ENCODE assay signal across 8 cellular contexts in genomic region chr20:45892049-45892816, GRCh38. TPM values are rescaled to one million over a fixed set of nuclear protein-coding genes. Genes with fewer than 3 reads are reported as not detected.
DNase-seq lines count a peak whose midpoint lies in the region; ATAC-seq and TF ChIP-seq lines count a peak whose summit lies in the region.

No MANE protein-coding gene starts in this region.

- H3K9me3 Mint-ChIP-seq in activated naive CD4-positive, alpha-beta T cell treated with anti-CD3 and anti-CD28 coated beads, Interleukin-2, amount 10 ng/mL, durations not matched to agents 7 days and 5 days: no peaks in the 10 kb centered on the region
- H3K9me3 Mint-ChIP-seq in natural killer cell: no peaks in the 10 kb centered on the region

- no peaks in the 10 kb centered on the region for H3K9me3 ChIP-seq in endocrine pancreas (ENCODE audit: control insufficient read depth, low read length)

- CTCF ChIA-PET in activated naive CD4-positive, alpha-beta T cell treated with anti-CD3 and anti-CD28 coated beads, Interleukin-2, amount 10 ng/mL, durations not matched to agents 7 days and 5 days (lab: Charles Lee): interaction anchor here (1.2 to 1.4 kb wide), 2 partner anchors 69 to 93 kb away, joined by 3 to 6 read pairs; no protein-coding TSS in a partner anchor

- H3K36me3 ChIP-seq in endocrine pancreas (ENCODE audit: control insufficient read depth, insufficient read depth, low read length): no peaks in the 10 kb centered on the region

- H3K36me3 Mint-ChIP-seq in activated naive CD4-positive, alpha-beta T cell treated with anti-CD3 and anti-CD28 coated beads, Interleukin-2, amount 10 ng/mL, durations not matched to agents 7 days and 5 days: peaks cover 6% of the 10 kb centered on the region
- H3K36me3 Mint-ChIP-seq in natural killer cell: no peaks in the 10 kb centered on the region

- peak overlapping the region; percentile 91 for H3K4me3 Mint-ChIP-seq in activated naive CD4-positive, alpha-beta T cell treated with anti-CD3 and anti-CD28 coated beads, Interleukin-2, amount 10 ng/mL, durations not matched to agents 7 days and 5 days
- H3K4me3 Mint-ChIP-seq in natural killer cell: peak overlapping the region; percentile 79

- H3K27me3 ChIP-seq in endocrine pancreas (ENCODE audit: control insufficient read depth, insufficient read depth, low read length): no peaks in the 10 kb centered on the region

- peaks cover 35% of the 10 kb centered on the region for H3K4me1 Mint-ChIP-seq in activated naive CD4-positive, alpha-beta T cell treated with anti-CD3 and anti-CD28 coated beads, Interleukin-2, amount 10 ng/mL, durations not matched to agents 7 days and 5 days
- H3K4me1 Mint-ChIP-seq in natural killer cell: peaks cover 5 to 24% of the 10 kb centered on the region in 2 donors

- intact Hi-C loops in natural killer cell (cut with micrococcal nuclease): no loop called here

- peak overlapping the region; percentile 1 for H3K9ac ChIP-seq in endocrine pancreas (ENCODE audit: control insufficient read depth, insufficient read depth, low read length)

- no peak for TF ChIP-seq CTCF in natural killer cell (IDR thresholded peaks at IDR 0.05)

- ATAC-seq in natural killer cell: peak in 1 of 3 donors; percentile 31
- ATAC-seq in HG03469 (IDR thresholded peaks at IDR 0.05; ENCODE audit: unreplicated experiment): no peak

- H3K27me3 Mint-ChIP-seq in activated naive CD4-positive, alpha-beta T cell treated with anti-CD3 and anti-CD28 coated beads, Interleukin-2, amount 10 ng/mL, durations not matched to agents 7 days and 5 days: peaks cover 14% of the 10 kb centered on the region
- no peaks in the 10 kb centered on the region for H3K27me3 Mint-ChIP-seq in natural killer cell (ENCODE audit: low read depth in 2 of 2)

- no peaks in the 10 kb centered on the region for H3K4me1 ChIP-seq in endocrine pancreas (ENCODE audit: control insufficient read depth, insufficient read depth, low read length)

- DNase-seq in activated naive CD4-positive, alpha-beta T cell treated with anti-CD3 and anti-CD28 coated beads, Interleukin-2, amount 10 ng/mL, durations not matched to agents 7 days and 5 days: no peak
- no peak for DNase-seq in activated naive CD4-positive, alpha-beta T cell (lab: John Stamatoyannopoulos, UW)
- DNase-seq in RKO (ENCODE audit: low spot score) (peak; percentile 75), natural killer cell (no peak), NCI-H748 treated with DMSO at 0.1 percent for 48 hours (lab: John Stamatoyannopoulos, UW) (no peak), NCI-H748 (lab: John Stamatoyannopoulos, UW; ENCODE audit: unreplicated experiment) (no peak)

- H3K27ac Mint-ChIP-seq in activated naive CD4-positive, alpha-beta T cell treated with anti-CD3 and anti-CD28 coated beads, Interleukin-2, amount 10 ng/mL, durations not matched to agents 7 days and 5 days: peak overlapping the region; percentile 58
- peak overlapping the region; percentile 57 to 88 for H3K27ac Mint-ChIP-seq in natural killer cell

- no peak overlapping the region for H3K4me3 ChIP-seq in endocrine pancreas (ENCODE audit: control insufficient read depth, insufficient read depth, low read length)

RNA-seq across cellular contexts. Expression of gene CTSA, which starts 1.1 kb away (rescaled TPM):
- 100 to 1,000 TPM in 1 of 3 donors, 10 to 100 TPM in 2; 72.8 to 108 (median 86.8) TPM for total RNA-seq in natural killer cell

RNA-seq across cellular contexts. Expression of gene NEURL2, which starts 1.2 kb away (rescaled TPM):
- total RNA-seq in natural killer cell: 1 to 10 TPM in 2 of 3 donors, under 1 TPM in 1; 0.89 to 1.4 (median 1.4) TPM

RNA-seq across cellular contexts. Expression of gene SPATA25, which starts 4.8 kb away (rescaled TPM):
- total RNA-seq in natural killer cell: 1 to 10 TPM in 1 of 3 donors, not detected in 2; 1.2 TPM

RNA-seq across cellular contexts. Expression of gene ZSWIM1, which starts 11.2 kb away (rescaled TPM):
- total RNA-seq in natural killer cell: 1 to 10 TPM in 1 of 3 donors, under 1 TPM in 2; 0.59 to 2.4 (median 0.89) TPM

RNA-seq across cellular contexts. Expression of gene PLTP, which starts 19.7 kb away (rescaled TPM):
- 1 to 10 TPM in 2 of 3 donors, under 1 TPM in 1; 0.63 to 3.5 (median 3.2) TPM for total RNA-seq in natural killer cell
